ENCODE assay signal across 1 cellular context in the genomic region with DNA sequence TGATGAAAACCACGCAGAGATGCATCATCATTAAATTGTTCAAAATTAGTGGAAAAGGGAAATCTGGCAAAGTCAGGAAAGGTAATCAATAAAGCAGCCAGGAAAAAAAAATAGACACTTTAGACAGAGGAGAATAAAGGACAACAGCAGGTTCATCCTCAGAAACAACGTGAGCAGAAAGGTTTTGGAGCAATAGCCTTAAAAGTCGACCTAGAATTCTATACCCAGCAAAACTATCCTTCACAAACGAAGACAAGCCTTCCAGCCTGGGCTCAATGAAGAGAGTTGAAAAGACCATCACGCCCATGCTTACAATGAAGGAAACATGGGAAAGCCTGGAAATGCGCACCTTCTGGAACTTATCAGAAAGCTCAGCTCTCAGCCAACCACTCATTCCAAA.
TF ChIP-seq lines count a peak whose summit lies in the region.

No MANE protein-coding gene starts in this region.

TF ChIP-seq in HepG2, 621 proteins besides CTCF, POLR2A, EP300 and RAD21 (continued from another document):
- TF ChIP-seq, protein P1, sequence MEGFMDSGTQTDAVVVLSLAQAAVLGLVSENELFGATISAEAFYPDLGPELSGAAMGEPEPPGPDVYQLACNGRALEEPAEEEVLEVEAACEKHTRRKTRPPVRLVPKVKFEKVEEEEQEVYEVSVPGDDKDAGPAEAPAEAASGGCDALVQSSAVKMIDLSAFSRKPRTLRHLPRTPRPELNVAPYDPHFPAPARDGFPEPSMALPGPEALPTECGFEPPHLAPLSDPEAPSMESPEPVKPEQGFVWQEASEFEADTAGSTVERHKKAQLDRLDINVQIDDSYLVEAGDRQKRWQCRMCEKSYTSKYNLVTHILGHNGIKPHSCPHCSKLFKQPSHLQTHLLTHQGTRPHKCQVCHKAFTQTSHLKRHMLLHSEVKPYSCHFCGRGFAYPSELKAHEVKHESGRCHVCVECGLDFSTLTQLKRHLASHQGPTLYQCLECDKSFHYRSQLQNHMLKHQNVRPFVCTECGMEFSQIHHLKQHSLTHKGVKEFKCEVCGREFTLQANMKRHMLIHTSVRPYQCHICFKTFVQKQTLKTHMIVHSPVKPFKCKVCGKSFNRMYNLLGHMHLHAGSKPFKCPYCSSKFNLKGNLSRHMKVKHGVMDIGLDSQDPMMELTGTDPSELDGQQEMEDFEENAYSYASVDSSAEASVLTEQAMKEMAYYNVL (CRISPR knock-in tag; IDR thresholded peaks at IDR 0.05; ENCODE audit: borderline replicate concordance), result no peak
- TF ChIP-seq AGO1 (IDR thresholded peaks at IDR 0.05; ENCODE audit: low read depth, low read length, poor library complexity, severe bottlenecking), result no peak
- TF ChIP-seq CCDC6 (CRISPR knock-in tag; IDR thresholded peaks at IDR 0.05), result no peak
